27 cellular contexts compared by ENCODE assay signal in genomic region chr2:128686881-128687550, GRCh38.
A peak's percentile ranks its signal among the peaks of the same experiment; 100 is the strongest.
DNase-seq lines count a peak whose midpoint lies in the region; ATAC-seq, FAIRE-seq and TF ChIP-seq lines count a peak whose summit lies in the region.
"Had no signal": no experiment of that assay in that cellular context is flagged by ENCODE, and none has a peak within 500 bp of the region (broad histone marks: within the 10 kb centered on the region; RNA-seq: fewer than 3 reads in every experiment).

No MANE protein-coding gene starts in this region.

- peaks cover 24% of the 10 kb centered on the region for H3K4me1 Mint-ChIP-seq in activated naive CD8-positive, alpha-beta T cell treated with anti-CD3 and anti-CD28 coated beads, Interleukin-2, amount 10 ng/mL, durations not matched to agents 7 days and 5 days
- H3K4me1 Mint-ChIP-seq in activated naive CD8-positive, alpha-beta T cell treated with anti-CD3 and anti-CD28 coated beads, Interleukin-2, amount 50 U/mL, for 24 hours = peaks cover 3% of the 10 kb centered on the region
- no peaks in the 10 kb centered on the region for H3K4me1 Mint-ChIP-seq in Caco-2 (ENCODE audit: low read depth, unreplicated experiment)

- H3K27me3 Mint-ChIP-seq in activated naive CD8-positive, alpha-beta T cell treated with anti-CD3 and anti-CD28 coated beads, Interleukin-2, amount 10 ng/mL, durations not matched to agents 7 days and 5 days = peaks cover 14% of the 10 kb centered on the region
- peaks cover 2% of the 10 kb centered on the region for H3K27me3 Mint-ChIP-seq in activated naive CD8-positive, alpha-beta T cell treated with anti-CD3 and anti-CD28 coated beads, Interleukin-2, amount 50 U/mL, for 24 hours
- peaks cover 12% of the 10 kb centered on the region for H3K27me3 Mint-ChIP-seq in Caco-2 (ENCODE audit: insufficient read depth, unreplicated experiment)

- peak overlapping the region; percentile 20 for H3K4me3 Mint-ChIP-seq in activated naive CD8-positive, alpha-beta T cell treated with anti-CD3 and anti-CD28 coated beads, Interleukin-2, amount 10 ng/mL, durations not matched to agents 7 days and 5 days
- H3K4me3 Mint-ChIP-seq in activated naive CD8-positive, alpha-beta T cell treated with anti-CD3 and anti-CD28 coated beads, Interleukin-2, amount 50 U/mL, for 24 hours = no peak overlapping the region
- H3K4me3 Mint-ChIP-seq in Caco-2 (ENCODE audit: unreplicated experiment) = no peak overlapping the region
- H3K4me3 Mint-ChIP-seq: activated CD4-positive, alpha-beta memory T cell treated with anti-CD3 and anti-CD28 coated beads, Interleukin-2, amount 10 ng/mL, durations not matched to agents 7 days and 5 days; mesothelial cell of epicardium had no signal

- H3K27me3 ChIP-seq in bronchial epithelial cell (ENCODE audit: control insufficient read depth, insufficient read depth, low read length) = no peaks in the 10 kb centered on the region
- no peaks in the 10 kb centered on the region; the same call in 1 of the 2 replicates for H3K27me3 ChIP-seq in Caco-2 (replicated peaks; ENCODE audit: control insufficient read depth, insufficient read depth, low read length)
- no peaks in the 10 kb centered on the region for H3K27me3 ChIP-seq in effector memory CD4-positive, alpha-beta T cell (replicated peaks; ENCODE audit: control insufficient read depth, insufficient read depth, low read length, poor library complexity, severe bottlenecking)
- H3K27me3 ChIP-seq: ovary had no signal

- BruUV-seq in Caco-2 (replicated peaks; lab: Mats Ljungman, UMichigan) = no TSS peak

- peak overlapping the region; percentile 28 for H3K27ac Mint-ChIP-seq in activated naive CD8-positive, alpha-beta T cell treated with anti-CD3 and anti-CD28 coated beads, Interleukin-2, amount 10 ng/mL, durations not matched to agents 7 days and 5 days
- H3K27ac Mint-ChIP-seq in activated naive CD8-positive, alpha-beta T cell treated with anti-CD3 and anti-CD28 coated beads, Interleukin-2, amount 50 U/mL, for 24 hours = no peak overlapping the region
- no peak overlapping the region for H3K27ac Mint-ChIP-seq in Caco-2 (ENCODE audit: unreplicated experiment)
- H3K27ac Mint-ChIP-seq: activated CD4-positive, alpha-beta memory T cell treated with anti-CD3 and anti-CD28 coated beads, Interleukin-2, amount 10 ng/mL, durations not matched to agents 7 days and 5 days; mesothelial cell of epicardium had no signal

- H3K36me3 ChIP-seq in bronchial epithelial cell (ENCODE audit: control insufficient read depth, insufficient read depth, low read length) = no peaks in the 10 kb centered on the region
- H3K36me3 ChIP-seq in Caco-2 (ENCODE audit: control insufficient read depth, insufficient read depth, low read length) = no peaks in the 10 kb centered on the region
- H3K36me3 ChIP-seq in effector memory CD4-positive, alpha-beta T cell (ENCODE audit: control insufficient read depth, insufficient read depth, low read length) = no peaks in the 10 kb centered on the region
- H3K36me3 ChIP-seq: left ventricle myocardium inferior, ovary had no signal

- no peak overlapping the region for H3K4me3 ChIP-seq in bronchial epithelial cell (ENCODE audit: low read depth, low read length)
- H3K4me3 ChIP-seq in Caco-2 (ENCODE audit: low read depth, low read length) = no peak overlapping the region
- no peak overlapping the region for H3K4me3 ChIP-seq in effector memory CD4-positive, alpha-beta T cell (ENCODE audit: insufficient read depth, low read depth, low read length, poor library complexity, severe bottlenecking)
- H3K4me3 ChIP-seq: left ventricle myocardium inferior, ovary, SK-N-MC, smooth muscle cell had no signal

- ATAC-seq in activated naive CD8-positive, alpha-beta T cell treated with anti-CD3 and anti-CD28 coated beads, Interleukin-2, amount 10 ng/mL, durations not matched to agents 7 days and 5 days (ENCODE audit: low read depth) = no peak
- ATAC-seq in activated naive CD8-positive, alpha-beta T cell treated with anti-CD3 and anti-CD28 coated beads, Interleukin-2, amount 50 U/mL, for 24 hours = no peak
- ATAC-seq in sciatic nerve = no peak

- intact Hi-C loops in sciatic nerve (cut with DNase I) = no loop called here
- intact Hi-C loops in Caco-2 (cut with micrococcal nuclease; ENCODE audit: unreplicated experiment) = no loop called here

- no peaks in the 10 kb centered on the region for H3K9me3 ChIP-seq in Caco-2
- no peaks in the 10 kb centered on the region for H3K9me3 ChIP-seq in effector memory CD4-positive, alpha-beta T cell (ENCODE audit: control insufficient read depth, low read length)
- H3K9me3 ChIP-seq: left ventricle myocardium inferior, ovary had no signal

- DNase-seq in activated naive CD8-positive, alpha-beta T cell treated with anti-CD3 and anti-CD28 coated beads, Interleukin-2, amount 10 ng/mL, durations not matched to agents 7 days and 5 days = no peak
- DNase-seq in activated naive CD8-positive, alpha-beta T cell treated with anti-CD3 and anti-CD28 coated beads, Interleukin-2, amount 50 U/mL, for 24 hours = no peak
- DNase-seq in GM20000 (ENCODE audit: low spot score) = peak; percentile 4
- DNase-seq in bronchial epithelial cell (ENCODE audit: low read depth) = no peak
- peak; percentile 34 for DNase-seq in sciatic nerve (ENCODE audit: low spot score)
- DNase-seq in Caco-2 = no peak
- DNase-seq in OCI-M2 (lab: John Stamatoyannopoulos, UW; ENCODE audit: unreplicated experiment) = no peak
- no peak for DNase-seq in effector memory CD4-positive, alpha-beta T cell
- DNase-seq: activated CD4-positive, CD25-positive, alpha-beta regulatory T cell; activated effector memory CD4-positive, alpha-beta T cell treated with anti-CD3 and anti-CD28 coated beads, Interleukin-2, amount 50 U/mL, for 16 hours; cerebellar nuclear complex; H7; left ventricle myocardium inferior; naive B cell; NCI-H1436; NCI-H2081 treated with DMSO at 0.1 percent for 48 hours; NCI-H774; ovary; retina; stimulated activated CD4-positive, alpha-beta T cell treated with anti-CD3 and anti-CD28 coated beads, Interleukin-1b, Interleukin-23, amount 100 ng/mL, for 48 hours; stimulated activated CD8-positive, alpha-beta memory T cell treated with anti-CD3 and anti-CD28 coated beads, Interleukin-4, amount 100 ng/mL, for 48 hours; trophoblast cell had no signal

- no peak overlapping the region for H3K27ac ChIP-seq in effector memory CD4-positive, alpha-beta T cell (ENCODE audit: insufficient read depth, low read length, poor library complexity, severe bottlenecking)
- H3K27ac ChIP-seq: KMS-11, left ventricle myocardium inferior, ovary, SK-N-MC had no signal

- CTCF ChIA-PET in Caco-2 (lab: Charles Lee) = interaction anchor here (0.7 kb wide), 1 partner anchor 164 kb away, joined by 3 read pairs; no protein-coding TSS in a partner anchor

- no peaks in the 10 kb centered on the region for H3K9me3 Mint-ChIP-seq in activated naive CD8-positive, alpha-beta T cell treated with anti-CD3 and anti-CD28 coated beads, Interleukin-2, amount 10 ng/mL, durations not matched to agents 7 days and 5 days
- H3K9me3 Mint-ChIP-seq in activated naive CD8-positive, alpha-beta T cell treated with anti-CD3 and anti-CD28 coated beads, Interleukin-2, amount 50 U/mL, for 24 hours = no peaks in the 10 kb centered on the region
- H3K9me3 Mint-ChIP-seq in Caco-2 (ENCODE audit: unreplicated experiment) = no peaks in the 10 kb centered on the region
- H3K9me3 Mint-ChIP-seq: activated CD4-positive, alpha-beta memory T cell treated with anti-CD3 and anti-CD28 coated beads, Interleukin-2, amount 10 ng/mL, durations not matched to agents 7 days and 5 days; mesothelial cell of epicardium; naive B cell had no signal

- FAIRE-seq in bronchial epithelial cell (lab: Jason Lieb, UNC) = peak; percentile 52

- TF ChIP-seq CTCF in GM20000 (IDR thresholded peaks at IDR 0.05; ENCODE audit: extremely low read depth, missing control alignments) (no peak), bronchial epithelial cell (IDR thresholded peaks at IDR 0.05; ENCODE audit: insufficient read depth, low read length, severe bottlenecking) (no peak), Caco-2 (IDR thresholded peaks at IDR 0.05; ENCODE audit: insufficient read depth in 1 of 2, low read depth in 1 of 2, low read length in 1 of 2, severe bottlenecking in 1 of 2, unreplicated experiment in 1 of 2) (no peak)

- POLR2A ChIA-PET in activated naive CD8-positive, alpha-beta T cell treated with anti-CD3 and anti-CD28 coated beads, Interleukin-2, amount 10 ng/mL, durations not matched to agents 7 days and 5 days (lab: Charles Lee) = interaction anchor here (0.9 kb wide), 2 partner anchors 105 to 132 kb away, joined by 3 read pairs; no protein-coding TSS in a partner anchor
- POLR2A ChIA-PET in Caco-2 (lab: Charles Lee) = no interaction called here

- no peaks in the 10 kb centered on the region for H3K36me3 Mint-ChIP-seq in activated naive CD8-positive, alpha-beta T cell treated with anti-CD3 and anti-CD28 coated beads, Interleukin-2, amount 10 ng/mL, durations not matched to agents 7 days and 5 days
- H3K36me3 Mint-ChIP-seq in activated naive CD8-positive, alpha-beta T cell treated with anti-CD3 and anti-CD28 coated beads, Interleukin-2, amount 50 U/mL, for 24 hours (ENCODE audit: low read depth) = no peaks in the 10 kb centered on the region
- H3K36me3 Mint-ChIP-seq in Caco-2 (ENCODE audit: insufficient read depth, unreplicated experiment) = no peaks in the 10 kb centered on the region
- H3K36me3 Mint-ChIP-seq: mesothelial cell of epicardium, naive B cell had no signal

- H3K4me1 ChIP-seq in Caco-2 = no peaks in the 10 kb centered on the region
- H3K4me1 ChIP-seq in effector memory CD4-positive, alpha-beta T cell (ENCODE audit: control insufficient read depth, insufficient read depth, low read length, poor library complexity, severe bottlenecking) = no peaks in the 10 kb centered on the region
- H3K4me1 ChIP-seq: left ventricle myocardium inferior had no signal

Comparison
In these comparisons a context has a peak if more than half of its experiments do, and no peak if none do; other contexts are left out.
1. DNase-seq: peak in GM20000 (single experiment) and sciatic nerve (single experiment); none in activated naive CD8-positive, alpha-beta T cell treated with anti-CD3 and anti-CD28 coated beads, Interleukin-2, amount 10 ng/mL, durations not matched to agents 7 days and 5 days (single experiment), activated naive CD8-positive, alpha-beta T cell treated with anti-CD3 and anti-CD28 coated beads, Interleukin-2, amount 50 U/mL, for 24 hours (single experiment), bronchial epithelial cell (single experiment), Caco-2 (0 of 2), OCI-M2 (single experiment) and effector memory CD4-positive, alpha-beta T cell (0 of 3).